18 cellular contexts compared by ENCODE assay signal in genomic region chr10:24542314-24543270, GRCh38.
A peak's percentile ranks its signal among the peaks of the same experiment; 100 is the strongest.
DNase-seq lines count a peak whose midpoint lies in the region; ATAC-seq, FAIRE-seq and TF ChIP-seq lines count a peak whose summit lies in the region.
"Had no signal": no experiment of that assay in that cellular context is flagged by ENCODE, and none has a peak within 500 bp of the region (broad histone marks: within the 10 kb centered on the region; RNA-seq: fewer than 3 reads in every experiment).

No MANE protein-coding gene starts in this region.

- H3K27me3 ChIP-seq in HepG2 (ENCODE audit: control insufficient read depth in 1 of 2, insufficient read depth in 2 of 2, low read length in 2 of 2) (no peaks in the 10 kb centered on the region), right lobe of liver (no peaks in the 10 kb centered on the region), esophagus muscularis mucosa (no peaks in the 10 kb centered on the region)
- H3K27me3 ChIP-seq: BLaER1 had no signal

- H3K4me1 ChIP-seq in HepG2 (ENCODE audit: insufficient read depth, low read length) (peaks cover 31% of the 10 kb centered on the region), right lobe of liver (no peaks in the 10 kb centered on the region), esophagus muscularis mucosa (no peaks in the 10 kb centered on the region)
- H3K4me1 ChIP-seq: BLaER1, HAP-1 had no signal

- POLR2A ChIA-PET in HepG2 (lab: Yijun Ruan, JAX) = interaction anchor here (1.4 kb wide), 1 partner anchor 14 kb away, joined by 6 read pairs; no protein-coding TSS in a partner anchor

- H3K27me3 Mint-ChIP-seq in progenitor cell of endocrine pancreas = no peaks in the 10 kb centered on the region
- H3K27me3 Mint-ChIP-seq in stimulated activated naive CD8-positive, alpha-beta T cell treated with anti-CD3 and anti-CD28 coated beads, Interleukin-15, amount 100 ng/mL, for 72 hours = peaks cover 8% of the 10 kb centered on the region

- CTCF ChIA-PET in HepG2 (lab: Yijun Ruan, JAX; ENCODE audit: low intra/inter-chr PET ratio, low total read pairs) = no interaction called here

- H3K27ac Mint-ChIP-seq in progenitor cell of endocrine pancreas = peak overlapping the region; percentile 92
- H3K27ac Mint-ChIP-seq in stimulated activated naive CD8-positive, alpha-beta T cell treated with anti-CD3 and anti-CD28 coated beads, Interleukin-15, amount 100 ng/mL, for 72 hours = no peak overlapping the region
- H3K27ac Mint-ChIP-seq: CD14-positive monocyte; CD4-positive, alpha-beta memory T cell had no signal

- H4K20me1 ChIP-seq in HepG2 (ENCODE audit: insufficient read depth, low read length) = no peaks in the 10 kb centered on the region
- H4K20me1 ChIP-seq: BLaER1 had no signal

- WGBS in HepG2 (ENCODE audit: low lambda C conversion rate) = 95% methylated on average over 14 of the region's 14 CpGs
- 79% methylated on average over 12 of the region's 14 CpGs for WGBS in right lobe of liver (ENCODE audit: insufficient coverage, low coverage, low lambda C conversion rate, missing lambda C conversion rate)
- 89% methylated on average over 14 of the region's 14 CpGs for WGBS in esophagus muscularis mucosa

- H3K4me3 Mint-ChIP-seq in progenitor cell of endocrine pancreas (ENCODE audit: low read depth) = no peak overlapping the region
- no peak overlapping the region for H3K4me3 Mint-ChIP-seq in stimulated activated naive CD8-positive, alpha-beta T cell treated with anti-CD3 and anti-CD28 coated beads, Interleukin-15, amount 100 ng/mL, for 72 hours
- H3K4me3 Mint-ChIP-seq: CD14-positive monocyte; CD4-positive, alpha-beta memory T cell had no signal

- no peaks in the 10 kb centered on the region for H3K79me2 ChIP-seq in HepG2 (ENCODE audit: insufficient read depth, low read length)

- no peak for TF ChIP-seq POLR2A in HepG2 (IDR thresholded peaks at IDR 0.05; ENCODE audit: insufficient read depth in 1 of 2, low read depth in 2 of 2, low read length in 2 of 2)
- TF ChIP-seq POLR2A in right lobe of liver (IDR thresholded peaks at IDR 0.05) = no peak
- TF ChIP-seq POLR2A in esophagus muscularis mucosa (IDR thresholded peaks at IDR 0.05; ENCODE audit: low read depth) = no peak

- no peak for TF ChIP-seq RAD21 in HepG2 (CRISPR knock-in tag; IDR thresholded peaks at IDR 0.05)

- no peak overlapping the region for H2AFZ ChIP-seq in HepG2 (ENCODE audit: low read length)
- H2AFZ ChIP-seq: GM23248 had no signal

- in situ Hi-C loops in HepG2 (cut with HindIII; ENCODE audit: extremely low pct_ligation_motif_present, low pct_unique_long_range_greater_than_20kb) = no loop called here

- FAIRE-seq in HepG2 (lab: Jason Lieb, UNC) = no peak
- FAIRE-seq: GM12892, GM18507 had no signal

- no peak for TF ChIP-seq EP300 in HepG2 (IDR thresholded peaks at IDR 0.05; ENCODE audit: low read depth in 2 of 2, low read length in 2 of 2)
- TF ChIP-seq EP300 in HepG2 (CRISPR knock-in tag; IDR thresholded peaks at IDR 0.05; ENCODE audit: borderline replicate concordance) = no peak
- TF ChIP-seq EP300 in esophagus muscularis mucosa (IDR thresholded peaks at IDR 0.05) = no peak

- TF ChIP-seq CTCF in HepG2 (CRISPR knock-in tag; IDR thresholded peaks at IDR 0.05) = no peak
- TF ChIP-seq CTCF in right lobe of liver (IDR thresholded peaks at IDR 0.05) = no peak
- no peak for TF ChIP-seq CTCF in esophagus muscularis mucosa (IDR thresholded peaks at IDR 0.05)
- no peak for TF ChIP-seq CTCF in progenitor cell of endocrine pancreas (IDR thresholded peaks at IDR 0.05; ENCODE audit: unreplicated experiment)

- no peak overlapping the region; the same call in 1 of the 2 replicates for H3K4me2 ChIP-seq in HepG2 (ENCODE audit: low read depth, low read length)
- H3K4me2 ChIP-seq: BLaER1 had no signal

- H3K27ac ChIP-seq in HepG2 (ENCODE audit: extremely low read length, insufficient read depth, low read length) (peak overlapping the region; percentile 95), right lobe of liver (no peak overlapping the region), esophagus muscularis mucosa (replicated peaks in 1 of 4) (no peak overlapping the region)
- H3K27ac ChIP-seq: BLaER1, GM23248 had no signal

- peaks cover 28% of the 10 kb centered on the region for H3K4me1 Mint-ChIP-seq in progenitor cell of endocrine pancreas (ENCODE audit: low read depth)
- H3K4me1 Mint-ChIP-seq in stimulated activated naive CD8-positive, alpha-beta T cell treated with anti-CD3 and anti-CD28 coated beads, Interleukin-15, amount 100 ng/mL, for 72 hours = no peaks in the 10 kb centered on the region
- H3K4me1 Mint-ChIP-seq: CD14-positive monocyte; CD4-positive, alpha-beta memory T cell had no signal

- H3K9ac ChIP-seq in HepG2 (ENCODE audit: insufficient read depth, low read depth, low read length) = peak overlapping the region; percentile 72; the same call in 1 of the 2 replicates
- H3K9ac ChIP-seq: BLaER1, GM23248 had no signal

- no peak for ATAC-seq in HepG2
- ATAC-seq in right lobe of liver = no peak
- ATAC-seq in stimulated activated naive CD8-positive, alpha-beta T cell treated with anti-CD3 and anti-CD28 coated beads, Interleukin-15, amount 100 ng/mL, for 72 hours = no peak

- H3K36me3 Mint-ChIP-seq in progenitor cell of endocrine pancreas (ENCODE audit: insufficient read depth) = peaks cover 76% of the 10 kb centered on the region
- H3K36me3 Mint-ChIP-seq: CD14-positive monocyte; CD4-positive, alpha-beta memory T cell had no signal

- H3K4me3 ChIP-seq in HepG2 (replicated peaks in 1 of 3; ENCODE audit: insufficient read depth in 1 of 3, low read depth in 2 of 3, low read length in 3 of 3) = no peak overlapping the region
- H3K4me3 ChIP-seq in right lobe of liver = no peak overlapping the region
- no peak overlapping the region for H3K4me3 ChIP-seq in esophagus muscularis mucosa
- H3K4me3 ChIP-seq: BLaER1, GM23248, HAP-1 had no signal

- peaks cover 2 to 43% of the 10 kb centered on the region in 2 experiments; a peak in 4 of 5 replicates for H3K36me3 ChIP-seq in HepG2 (replicated peaks in 1 of 2; ENCODE audit: control insufficient read depth in 1 of 2, insufficient read depth in 2 of 2, low read length in 2 of 2)
- peaks cover 0 to 73% (median 21%) of the 10 kb centered on the region in 4 donors for H3K36me3 ChIP-seq in right lobe of liver
- H3K36me3 ChIP-seq in esophagus muscularis mucosa = peaks cover 6 to 94% (median 38%) of the 10 kb centered on the region in 4 donors
- H3K36me3 ChIP-seq: BLaER1 had no signal

- no TSS peak for BruUV-seq in HepG2 (replicated peaks; lab: Mats Ljungman, UMichigan)

- no peaks in the 10 kb centered on the region for H3K9me3 ChIP-seq in HepG2 (ENCODE audit: low read length)
- no peaks in the 10 kb centered on the region for H3K9me3 ChIP-seq in right lobe of liver
- H3K9me3 ChIP-seq in esophagus muscularis mucosa = no peaks in the 10 kb centered on the region
- H3K9me3 ChIP-seq: BLaER1, HAP-1 had no signal

- intact Hi-C loops in HepG2 (cut with micrococcal nuclease; ENCODE audit: unreplicated experiment) = no loop called here
- intact Hi-C loops in right lobe of liver (cut with DNase I) = no loop called here
- intact Hi-C loops in esophagus muscularis mucosa (cut with DNase I) = no loop called here

- DNase-seq in HepG2 (ENCODE audit: low spot score) = no peak
- no peak for DNase-seq in right lobe of liver
- DNase-seq in esophagus muscularis mucosa (ENCODE audit: extremely low spot score) = peak; percentile 66
- DNase-seq in progenitor cell of endocrine pancreas (ENCODE audit: low spot score, unreplicated experiment) = no peak
- no peak for DNase-seq in stimulated activated naive CD8-positive, alpha-beta T cell treated with anti-CD3 and anti-CD28 coated beads, Interleukin-15, amount 100 ng/mL, for 72 hours
- no peak for DNase-seq in NCI-H1417 (lab: John Stamatoyannopoulos, UW)
- DNase-seq in activated CD4-positive, alpha-beta T cell treated with anti-CD3 and anti-CD28 coated beads, Interleukin-2, amount 50 U/mL, for 1 hour = no peak
- DNase-seq: CD4-positive, alpha-beta memory T cell; DMS153; DMS79; GDM1; GM23248; IMR-90 had no signal

- H3K9me3 Mint-ChIP-seq in progenitor cell of endocrine pancreas (ENCODE audit: low read depth) = peaks cover 18% of the 10 kb centered on the region
- H3K9me3 Mint-ChIP-seq in stimulated activated naive CD8-positive, alpha-beta T cell treated with anti-CD3 and anti-CD28 coated beads, Interleukin-15, amount 100 ng/mL, for 72 hours = no peaks in the 10 kb centered on the region
- H3K9me3 Mint-ChIP-seq: CD4-positive, alpha-beta memory T cell had no signal

TF ChIP-seq in HepG2, 621 proteins besides CTCF, POLR2A, EP300 and RAD21:
- TF ChIP-seq ZFY (CRISPR knock-in tag; IDR thresholded peaks at IDR 0.05) (no peak), ZNF501 (CRISPR knock-in tag; IDR thresholded peaks at IDR 0.05) (no peak)
- TF ChIP-seq, protein P1, sequence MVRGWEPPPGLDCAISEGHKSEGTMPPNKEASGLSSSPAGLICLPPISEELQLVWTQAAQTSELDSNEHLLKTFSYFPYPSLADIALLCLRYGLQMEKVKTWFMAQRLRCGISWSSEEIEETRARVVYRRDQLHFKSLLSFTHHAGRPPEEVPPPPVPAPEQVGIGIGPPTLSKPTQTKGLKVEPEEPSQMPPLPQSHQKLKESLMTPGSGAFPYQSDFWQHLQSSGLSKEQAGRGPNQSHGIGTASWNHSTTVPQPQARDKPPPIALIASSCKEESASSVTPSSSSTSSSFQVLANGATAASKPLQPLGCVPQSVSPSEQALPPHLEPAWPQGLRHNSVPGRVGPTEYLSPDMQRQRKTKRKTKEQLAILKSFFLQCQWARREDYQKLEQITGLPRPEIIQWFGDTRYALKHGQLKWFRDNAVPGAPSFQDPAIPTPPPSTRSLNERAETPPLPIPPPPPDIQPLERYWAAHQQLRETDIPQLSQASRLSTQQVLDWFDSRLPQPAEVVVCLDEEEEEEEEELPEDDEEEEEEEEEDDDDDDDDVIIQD (CRISPR knock-in tag; IDR thresholded peaks at IDR 0.05; ENCODE audit: low read depth) = no peak
